16 cellular contexts compared by ENCODE assay signal in the genomic region with DNA sequence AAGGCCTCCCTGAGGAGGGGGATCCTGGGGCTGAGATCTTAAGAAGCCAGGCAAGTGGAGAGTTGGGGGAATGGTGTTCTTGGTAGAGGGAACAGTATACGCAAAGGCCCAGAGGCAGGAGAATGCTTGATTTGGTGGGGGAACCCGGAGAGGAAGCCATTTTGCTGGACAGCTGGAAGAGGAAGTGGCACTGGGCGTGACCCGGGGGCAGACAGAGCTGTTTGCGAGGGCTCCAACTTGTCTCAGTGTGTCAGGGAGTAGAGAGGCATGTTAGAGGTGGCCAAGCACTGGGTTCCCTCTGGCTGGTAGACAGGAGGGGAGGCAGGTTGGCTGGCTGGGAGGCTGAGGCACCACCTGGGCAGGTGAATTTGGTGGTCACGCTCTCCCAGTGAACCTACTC.
"Had no signal": no experiment of that assay in that cellular context is flagged by ENCODE, and none has a peak within 500 bp of the region (broad histone marks: within the 10 kb centered on the region; RNA-seq: fewer than 3 reads in every experiment).

No MANE protein-coding gene starts in this region.

- H3K9me3 ChIP-seq: adrenal gland, gastrocnemius medialis, heart right ventricle, neutrophil had no signal

- H3K27ac ChIP-seq: adrenal gland, gastrocnemius medialis, heart right ventricle, neutrophil had no signal

- DNase-seq: activated B cell treated with CpG ODN at 0.5 μM for 24 hours; activated CD4-positive, alpha-beta T cell treated with anti-CD3 and anti-CD28 coated beads, Interleukin-2, amount 10 ng/mL, durations not matched to agents 7 days and 5 days; activated CD8-positive, alpha-beta memory T cell treated with anti-CD3 and anti-CD28 coated beads for 24 hours; activated naive CD4-positive, alpha-beta T cell treated with anti-CD3 and anti-CD28 coated beads for 36 hours; adrenal gland; central memory CD4-positive, alpha-beta T cell; effector CD8-positive, alpha-beta T cell; gastrocnemius medialis; heart right ventricle; right cardiac atrium; T-helper 9 cell; trophoblast cell had no signal

- H3K36me3 ChIP-seq: neutrophil had no signal

- H3K27ac Mint-ChIP-seq: activated B cell treated with CpG ODN at 0.5 μM for 24 hours; activated CD4-positive, alpha-beta T cell treated with anti-CD3 and anti-CD28 coated beads, Interleukin-2, amount 10 ng/mL, durations not matched to agents 7 days and 5 days; activated naive CD4-positive, alpha-beta T cell treated with anti-CD3 and anti-CD28 coated beads for 36 hours; stimulated activated effector memory CD8-positive, alpha-beta T cell treated with anti-CD3 and anti-CD28 coated beads, Interleukin-12 subunit alpha, Interleukin-12 subunit beta, amount 100 ng/mL, for 72 hours had no signal

- H3K27me3 ChIP-seq: adrenal gland, gastrocnemius medialis, heart right ventricle, neutrophil had no signal

- H3K4me3 ChIP-seq: adrenal gland, coronary artery, gastrocnemius medialis, heart right ventricle, smooth muscle cell had no signal

- H3K36me3 Mint-ChIP-seq: stimulated activated effector memory CD8-positive, alpha-beta T cell treated with anti-CD3 and anti-CD28 coated beads, Interleukin-12 subunit alpha, Interleukin-12 subunit beta, amount 100 ng/mL, for 72 hours had no signal

- ATAC-seq: gastrocnemius medialis; heart right ventricle; right cardiac atrium; stimulated activated effector memory CD8-positive, alpha-beta T cell treated with anti-CD3 and anti-CD28 coated beads, Interleukin-12 subunit alpha, Interleukin-12 subunit beta, amount 100 ng/mL, for 72 hours had no signal

- H3K9me3 Mint-ChIP-seq: activated B cell treated with CpG ODN at 0.5 μM for 24 hours; activated CD4-positive, alpha-beta T cell treated with anti-CD3 and anti-CD28 coated beads, Interleukin-2, amount 10 ng/mL, durations not matched to agents 7 days and 5 days; activated naive CD4-positive, alpha-beta T cell treated with anti-CD3 and anti-CD28 coated beads for 36 hours; stimulated activated effector memory CD8-positive, alpha-beta T cell treated with anti-CD3 and anti-CD28 coated beads, Interleukin-12 subunit alpha, Interleukin-12 subunit beta, amount 100 ng/mL, for 72 hours had no signal
